ENCODE assay signal across 32 cellular contexts in the genomic region with DNA sequence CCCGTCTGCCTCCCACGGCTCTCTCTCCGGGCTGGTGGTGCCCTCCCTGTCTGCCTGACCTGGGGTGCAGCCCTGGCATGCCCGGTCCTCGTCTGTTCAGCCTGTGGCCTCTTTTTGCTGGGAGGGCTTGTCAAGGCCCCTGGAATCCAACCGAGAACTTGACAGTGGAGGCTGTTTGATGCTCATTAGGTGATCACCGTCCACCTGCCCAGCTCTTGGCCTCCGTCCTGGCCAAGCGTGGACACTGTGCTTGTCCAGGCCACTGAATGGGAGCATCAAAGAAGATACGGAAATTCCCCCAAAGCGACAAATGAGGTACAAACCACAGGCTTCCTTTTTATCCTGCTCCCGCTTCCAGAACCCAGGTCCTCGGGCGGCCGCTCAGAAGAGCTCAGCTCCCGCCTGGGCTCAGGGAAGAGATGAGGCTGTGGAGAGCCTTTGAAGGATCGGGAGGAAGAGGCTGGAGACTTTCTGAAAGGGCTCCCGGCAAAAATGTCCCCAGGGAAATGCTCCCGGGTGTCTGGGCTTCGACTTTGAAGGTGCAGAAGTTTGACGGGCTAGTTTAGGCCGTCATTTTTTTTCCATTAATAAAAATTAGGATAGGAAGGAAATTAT.
"Had no signal": no experiment of that assay in that cellular context is flagged by ENCODE, and none has a peak within 500 bp of the region (broad histone marks: within the 10 kb centered on the region; RNA-seq: fewer than 3 reads in every experiment).

No MANE protein-coding gene starts in this region.

- ATAC-seq: activated CD4-positive, alpha-beta T cell treated with anti-CD3 and anti-CD28 coated beads for 36 hours; activated CD8-positive, alpha-beta memory T cell treated with anti-CD3 and anti-CD28 coated beads, Interleukin-2, amount 10 ng/mL, durations not matched to agents 7 days and 5 days; activated CD8-positive, alpha-beta T cell treated with anti-CD3 and anti-CD28 coated beads, Interleukin-2, amount 10 ng/mL, durations not matched to agents 7 days and 5 days; activated naive CD4-positive, alpha-beta T cell treated with anti-CD3 and anti-CD28 coated beads, Interleukin-2, amount 50 U/mL, for 72 hours; effector memory CD8-positive, alpha-beta T cell; foreskin keratinocyte; gastrocnemius medialis; T-helper 17 cell had no signal

- H3K27me3 ChIP-seq: ascending aorta, cardiac muscle cell, foreskin keratinocyte, gastrocnemius medialis had no signal

- DNase-seq: activated CD4-positive, alpha-beta memory T cell treated with anti-CD3 and anti-CD28 coated beads for 36 hours; activated CD4-positive, alpha-beta T cell treated with anti-CD3 and anti-CD28 coated beads for 36 hours; activated CD4-positive, alpha-beta T cell treated with anti-CD3 and anti-CD28 coated beads, Interleukin-2, amount 10 ng/mL, durations not matched to agents 24 days and 14 days; activated CD4-positive, CD25-positive, alpha-beta regulatory T cell; activated CD4-positive, CD25-positive, alpha-beta regulatory T cell treated with anti-CD3 and anti-CD28 coated beads, Interleukin-2, amount 50 U/mL, for 72 hours; activated CD8-positive, alpha-beta memory T cell treated with anti-CD3 and anti-CD28 coated beads, Interleukin-2, amount 10 ng/mL, durations not matched to agents 7 days and 5 days; activated CD8-positive, alpha-beta memory T cell treated with anti-CD3 and anti-CD28 coated beads, Interleukin-2, amount 50 U/mL, for 4 hours; activated CD8-positive, alpha-beta T cell treated with anti-CD3 and anti-CD28 coated beads, Interleukin-2, amount 10 ng/mL, durations not matched to agents 7 days and 5 days; activated gamma-delta T cell; activated naive CD4-positive, alpha-beta T cell; activated naive CD4-positive, alpha-beta T cell treated with anti-CD3 and anti-CD28 coated beads, Interleukin-2, amount 10 ng/mL, durations not matched to agents 7 days and 5 days; activated naive CD8-positive, alpha-beta T cell treated with anti-CD3 and anti-CD28 coated beads, Interleukin-2, amount 10 ng/mL, durations not matched to agents 7 days and 5 days; activated T-cell treated with anti-CD3 and anti-CD28 coated beads, Interleukin-2, amount 50 U/mL, for 1 hour; activated T-cell treated with anti-CD3 and anti-CD28 coated beads, Interleukin-2, amount 50 U/mL, for 48 hours; central memory CD4-positive, alpha-beta T cell; cortex of kidney; dermis blood vessel endothelial cell; effector CD4-positive, alpha-beta T cell; effector memory CD8-positive, alpha-beta T cell; erythroblast; foreskin keratinocyte; gastrocnemius medialis; glutamatergic neuron; T-helper 1 cell; T-helper 17 cell; T1000 had no signal

- H3K9me3 ChIP-seq: ascending aorta, breast epithelium, esophagus muscularis mucosa, gastrocnemius medialis had no signal

- H3K36me3 ChIP-seq: ascending aorta, breast epithelium, cardiac muscle cell, esophagus muscularis mucosa, gastrocnemius medialis had no signal

- H3K27ac ChIP-seq: ascending aorta, breast epithelium, cardiac muscle cell, esophagus muscularis mucosa, foreskin keratinocyte, gastrocnemius medialis had no signal

- H3K4me1 ChIP-seq: ascending aorta, breast epithelium, esophagus muscularis mucosa, foreskin keratinocyte, gastrocnemius medialis had no signal

- FAIRE-seq: colon had no signal

- H3K4me3 ChIP-seq: ascending aorta, breast epithelium, cardiac muscle cell, esophagus muscularis mucosa, gastrocnemius medialis had no signal
